Comparison of ENCODE assay signal across 21 cellular contexts in genomic region chr10:88542522-88542921, GRCh38. TPM values are rescaled to one million over a fixed set of nuclear protein-coding genes. Genes with fewer than 3 reads are reported as not detected.
DNase-seq lines count a peak whose midpoint lies in the region; ATAC-seq, FAIRE-seq and TF ChIP-seq lines count a peak whose summit lies in the region.
"Had no signal": no experiment of that assay in that cellular context is flagged by ENCODE, and none has a peak within 500 bp of the region (broad histone marks: within the 10 kb centered on the region; RNA-seq: fewer than 3 reads in every experiment).

No MANE protein-coding gene starts in this region.

- 58 to 69% (median 62%) methylated on average over 4 of the region's 4 CpGs for WGBS in adrenal gland, 4 donors

- BruUV-seq in MCF 10A (replicated peaks; lab: Mats Ljungman, UMichigan): no TSS peak

- no peaks in the 10 kb centered on the region for H3K36me3 ChIP-seq in breast epithelium
- H3K36me3 ChIP-seq in adrenal gland (replicated peaks in 1 of 2): no peaks in the 10 kb centered on the region
- no peaks in the 10 kb centered on the region for H3K36me3 ChIP-seq in kidney (ENCODE audit: control insufficient read depth in 1 of 2, insufficient read depth in 2 of 2, low read length in 2 of 2)
- H3K36me3 ChIP-seq in tibial artery: no peaks in the 10 kb centered on the region

- no peak for TF ChIP-seq CTCF in breast epithelium (IDR thresholded peaks at IDR 0.05)
- no peak for TF ChIP-seq CTCF in MCF 10A (IDR thresholded peaks at IDR 0.05; ENCODE audit: unreplicated experiment)
- TF ChIP-seq CTCF in adrenal gland (IDR thresholded peaks at IDR 0.05): no peak
- no peak for TF ChIP-seq CTCF in kidney (IDR thresholded peaks at IDR 0.05; ENCODE audit: borderline replicate concordance, extremely low read depth, insufficient read depth)
- no peak for TF ChIP-seq CTCF in tibial artery (IDR thresholded peaks at IDR 0.05)

- no peaks in the 10 kb centered on the region for H3K27me3 ChIP-seq in breast epithelium
- no peaks in the 10 kb centered on the region for H3K27me3 ChIP-seq in adrenal gland
- no peaks in the 10 kb centered on the region for H3K27me3 ChIP-seq in tibial artery

- H3K4me1 ChIP-seq in breast epithelium: no peaks in the 10 kb centered on the region
- peaks cover 0 to 6% of the 10 kb centered on the region in 2 donors for H3K4me1 ChIP-seq in adrenal gland (replicated peaks in 1 of 2)
- no peaks in the 10 kb centered on the region for H3K4me1 ChIP-seq in kidney (ENCODE audit: control insufficient read depth in 1 of 2, insufficient read depth in 1 of 2, low read depth in 1 of 2, low read length in 2 of 2)
- peaks cover 0 to 39% (median 13%) of the 10 kb centered on the region in 4 donors for H3K4me1 ChIP-seq in tibial artery

- POLR2A ChIA-PET in MCF 10A (lab: Yijun Ruan, JAX): interaction anchor here (0.6 to 4.3 kb wide), 9 partner anchors 10 to 723 kb away, joined by 3 to 34 read pairs (median 6); no protein-coding TSS in a partner anchor

- no peaks in the 10 kb centered on the region for H3K27me3 Mint-ChIP-seq in MCF 10A (ENCODE audit: insufficient read depth, unreplicated experiment)

- DNase-seq in breast epithelium (ENCODE audit: low spot score in 2 of 2) (no peak), MCF 10A (ENCODE audit: unreplicated experiment) (no peak), adrenal gland (peak in 4 of 7 donors; percentile 22 to 65 (median 24)), kidney (peak; percentile 81), tibial artery (no peak), midbrain (lab: John Stamatoyannopoulos, UW) (no peak)
- DNase-seq: CD4-positive, alpha-beta memory T cell; DMS79; MM.1S; NCI-H1105; NCI-H1694; NCI-H2107; NCI-H345; NCI-H526 had no signal

- H3K9ac ChIP-seq in kidney (ENCODE audit: low read length in 2 of 2): no peak overlapping the region

- H3K4me3 ChIP-seq in breast epithelium: no peak overlapping the region
- no peak overlapping the region for H3K4me3 ChIP-seq in adrenal gland
- H3K4me3 ChIP-seq in kidney (ENCODE audit: low read length in 2 of 2): no peak overlapping the region
- H3K4me3 ChIP-seq in tibial artery: no peak overlapping the region

- no peak for FAIRE-seq in kidney (lab: Jason Lieb, UNC)

- no peaks in the 10 kb centered on the region for H3K9me3 Mint-ChIP-seq in MCF 10A (ENCODE audit: unreplicated experiment)
- H3K9me3 Mint-ChIP-seq: CD4-positive, alpha-beta memory T cell had no signal

- CTCF ChIA-PET in MCF 10A (lab: Yijun Ruan, JAX): interaction anchor here (1.4 kb wide), 1 partner anchor 10 kb away, joined by 8 read pairs; no protein-coding TSS in a partner anchor

- no peak for ATAC-seq in HG02885 (IDR thresholded peaks at IDR 0.05; ENCODE audit: poor library complexity, unreplicated experiment)
- no peak for ATAC-seq in HG02571 (IDR thresholded peaks at IDR 0.05; ENCODE audit: unreplicated experiment)

- no peaks in the 10 kb centered on the region for H3K9me3 ChIP-seq in breast epithelium
- H3K9me3 ChIP-seq in adrenal gland (replicated peaks in 1 of 3): no peaks in the 10 kb centered on the region
- no peaks in the 10 kb centered on the region for H3K9me3 ChIP-seq in kidney (ENCODE audit: control insufficient read depth in 1 of 2, low read length in 2 of 2)
- H3K9me3 ChIP-seq in tibial artery: no peaks in the 10 kb centered on the region

- TF ChIP-seq POLR2A in breast epithelium (IDR thresholded peaks at IDR 0.05): no peak
- TF ChIP-seq POLR2A in adrenal gland (IDR thresholded peaks at IDR 0.05): no peak

- no peak overlapping the region for H3K4me3 Mint-ChIP-seq in MCF 10A (ENCODE audit: unreplicated experiment)
- H3K4me3 Mint-ChIP-seq: CD4-positive, alpha-beta memory T cell had no signal

- H3K27ac Mint-ChIP-seq in MCF 10A (ENCODE audit: low read depth, unreplicated experiment): no peak overlapping the region
- H3K27ac Mint-ChIP-seq: CD4-positive, alpha-beta memory T cell had no signal

- no peaks in the 10 kb centered on the region for H3K36me3 Mint-ChIP-seq in MCF 10A (ENCODE audit: insufficient read depth, unreplicated experiment)
- H3K36me3 Mint-ChIP-seq: CD4-positive, alpha-beta memory T cell had no signal

- H3K27ac ChIP-seq in breast epithelium (peak overlapping the region; percentile 81 to 87), adrenal gland (peak overlapping the region in 2 of 5 donors; percentile 75 to 85), kidney (ENCODE audit: low read depth in 2 of 2, low read length in 2 of 2) (peak overlapping the region in 1 of 2 donors; percentile 62), tibial artery (peak overlapping the region; percentile 69 to 75)
- H3K27ac ChIP-seq: 22Rv1 had no signal

- intact Hi-C loops in breast epithelium (cut with DNase I; ENCODE audit: low total_unique reads): no loop called here
- intact Hi-C loops in MCF 10A (cut with micrococcal nuclease): no loop called here
- intact Hi-C loops in adrenal gland (cut with DNase I): no loop called here
- intact Hi-C loops in kidney (cut with DNase I): no loop called here
- intact Hi-C loops in tibial artery (cut with DNase I; ENCODE audit: low total_unique reads): loop anchor here (5.0 kb wide), 1 partner anchor 405 kb away; no protein-coding TSS in a partner anchor

- peaks cover 20% of the 10 kb centered on the region for H3K4me1 Mint-ChIP-seq in MCF 10A (ENCODE audit: insufficient read depth, unreplicated experiment)
- H3K4me1 Mint-ChIP-seq: CD4-positive, alpha-beta memory T cell had no signal

RNA-seq across cellular contexts. Expression of gene RNLS, which starts 40.6 kb away (rescaled TPM):
- total RNA-seq in breast epithelium: 10 to 100 TPM; 27.9 to 32.1 (median 29.1) TPM
- not detected in 2 replicates for total RNA-seq in MCF 10A (2022)
- 10 to 100 TPM; 24.0 to 51.3 (median 33.3) TPM for total RNA-seq in adrenal gland
- 10 to 100 TPM in 2 of 3 donors, 1 to 10 TPM in 1; 7.2 to 30.6 (median 10.8) TPM for polyA plus RNA-seq in adrenal gland
- total RNA-seq in kidney: 21.1 TPM
- 19.5 TPM for polyA plus RNA-seq in kidney (ENCODE audit: insufficient read depth, low read depth, low replicate concordance)
- total RNA-seq: OCI-LY7 had no signal

RNA-seq across cellular contexts. Expression of gene LIPJ, which starts 44.0 kb away (rescaled TPM):
- 1 to 10 TPM in 1 of 3 donors, under 1 TPM in 2; 0.32 to 2.5 (median 0.33) TPM for total RNA-seq in breast epithelium
- not detected in 2 replicates for total RNA-seq in MCF 10A (2022)
- total RNA-seq in adrenal gland: under 1 TPM in 1 of 8 donors, not detected in 7; 0.07 TPM
- under 1 TPM in 1 of 3 donors, not detected in 2; 0.05 TPM for polyA plus RNA-seq in adrenal gland
- not detected for total RNA-seq in kidney
- not detected for polyA plus RNA-seq in kidney (ENCODE audit: insufficient read depth, low read depth, low replicate concordance)
- total RNA-seq: G401, HT-29 had no signal
- polyA plus RNA-seq: BJ; CD4-positive, alpha-beta memory T cell had no signal

Comparison
In these comparisons a context has a peak if more than half of its experiments do, and no peak if none do; other contexts are left out.
1. RNA of gene RNLS, which starts 40.6 kb away (total RNA-seq): 24.0 to 51.3 TPM in adrenal gland, 27.9 to 32.1 TPM in breast epithelium and 21.1 TPM in kidney (single experiment); not detected in MCF 10A; every median in the first group is over 10 times any median in the second.
2. DNase-seq: peak in adrenal gland (4 of 7) and kidney (single experiment); none in breast epithelium (0 of 2), MCF 10A (single experiment), tibial artery (0 of 2) and midbrain (single experiment).